12 cellular contexts compared by ENCODE assay signal in the genomic region with DNA sequence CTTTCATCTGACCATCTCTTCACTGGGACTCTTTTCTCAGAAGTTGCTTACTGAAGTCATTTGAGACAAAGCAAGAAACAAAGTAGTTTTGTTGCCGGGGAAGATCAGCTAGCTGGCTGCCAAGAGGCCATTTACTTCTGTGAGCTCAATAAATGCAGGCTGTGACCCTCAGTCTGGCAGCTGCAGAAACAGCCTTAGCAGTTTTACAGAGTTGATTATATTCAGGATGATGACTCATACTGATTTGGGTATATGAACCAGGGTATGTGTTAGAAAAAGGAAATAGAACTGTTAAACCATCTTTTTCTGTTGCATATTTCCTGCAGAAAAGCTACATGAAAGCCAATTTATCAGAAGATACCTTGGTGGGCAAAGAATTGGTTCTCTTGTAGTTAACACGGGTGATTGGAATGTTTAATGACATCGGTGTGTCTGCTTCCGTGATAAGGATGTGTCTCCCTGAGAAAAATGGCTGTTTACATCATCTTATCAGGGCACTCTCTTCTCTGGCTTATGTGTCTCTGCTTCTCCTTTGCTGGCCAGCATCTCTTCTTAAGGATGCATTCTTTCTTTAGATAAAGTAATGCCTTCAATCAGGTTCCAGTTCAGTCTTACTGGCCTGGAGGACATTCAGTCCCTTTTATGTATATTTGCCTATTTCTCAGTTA. TPM values are rescaled to one million over a fixed set of nuclear protein-coding genes. Genes with fewer than 3 reads are reported as not detected.
DNase-seq lines count a peak whose midpoint lies in the region; ATAC-seq and TF ChIP-seq lines count a peak whose summit lies in the region.
"Had no signal": no experiment of that assay in that cellular context is flagged by ENCODE, and none has a peak within 500 bp of the region (broad histone marks: within the 10 kb centered on the region; RNA-seq: fewer than 3 reads in every experiment).

No MANE protein-coding gene starts in this region.

- H3K4me3 Mint-ChIP-seq in neural progenitor cell = no peak overlapping the region

- no TSS peak for BruUV-seq in PC-9 (replicated peaks; lab: Mats Ljungman, UMichigan)

- CTCF ChIA-PET in PC-9 (lab: Charles Lee) = no interaction called here

- DNase-seq in Ammon's horn (ENCODE audit: low spot score) (peak; percentile 47), choroid plexus epithelial cell (ENCODE audit: low read depth) (peak; percentile 85), neural progenitor cell (ENCODE audit: low spot score) (peak; percentile 26), PC-9 (no peak), ACHN (no peak)
- DNase-seq: activated naive CD4-positive, alpha-beta T cell treated with Interleukin-2 at 50 U/mL for 16 hours had no signal

- H3K9me2 ChIP-seq in Loucy (replicated peaks; ENCODE audit: low read depth, low read length) (no peaks in the 10 kb centered on the region), PC-9 (ENCODE audit: insufficient read depth) (no peaks in the 10 kb centered on the region)

- in situ Hi-C loops in ACHN (cut with HindIII; ENCODE audit: low pct_ligation_motif_present, low pct_unique_long_range_greater_than_20kb, low sequenced_read_pairs) = no loop called here

- ATAC-seq in GM21526 (IDR thresholded peaks at IDR 0.05; ENCODE audit: low FRiP score, unreplicated experiment) (no peak), HG02938 (IDR thresholded peaks at IDR 0.05; ENCODE audit: unreplicated experiment) (no peak)

- H3K4me3 ChIP-seq in Loucy (ENCODE audit: low read length, poor library complexity, severe bottlenecking) = peak overlapping the region; percentile 62
- no peak overlapping the region for H3K4me3 ChIP-seq in choroid plexus epithelial cell (ENCODE audit: low read depth, low read length)
- H3K4me3 ChIP-seq in neural progenitor cell = no peak overlapping the region
- H3K4me3 ChIP-seq in PC-9 = no peak overlapping the region

- no peaks in the 10 kb centered on the region for H3K9me3 Mint-ChIP-seq in neural progenitor cell

- TF ChIP-seq CTCF in Loucy (conservative IDR thresholded peaks at IDR 0.05; ENCODE audit: low read length) (no peak), choroid plexus epithelial cell (conservative IDR thresholded peaks at IDR 0.05; ENCODE audit: low read depth, low read length) (no peak), neural progenitor cell (IDR thresholded peaks at IDR 0.05) (no peak), PC-9 (conservative IDR thresholded peaks at IDR 0.05) (no peak)

- H3K79me2 ChIP-seq in Loucy (ENCODE audit: insufficient read depth, low read length) (no peaks in the 10 kb centered on the region), neural progenitor cell (ENCODE audit: low read depth) (no peaks in the 10 kb centered on the region), PC-9 (ENCODE audit: low read depth) (no peaks in the 10 kb centered on the region)

- no peaks in the 10 kb centered on the region for H3K27me3 ChIP-seq in Loucy (ENCODE audit: insufficient read depth, low read length, poor library complexity, severe bottlenecking)
- no peaks in the 10 kb centered on the region for H3K27me3 ChIP-seq in neural progenitor cell
- no peaks in the 10 kb centered on the region for H3K27me3 ChIP-seq in PC-9 (ENCODE audit: insufficient read depth, low read depth)

- H3K4me1 ChIP-seq in Loucy (ENCODE audit: insufficient read depth, low read length, poor library complexity, severe bottlenecking) (peaks cover 69% of the 10 kb centered on the region), neural progenitor cell (peaks cover 15% of the 10 kb centered on the region), PC-9 (replicated peaks; ENCODE audit: insufficient read depth) (no peaks in the 10 kb centered on the region)

- H3K4me2 ChIP-seq in Loucy (ENCODE audit: low read depth, low read length, poor library complexity, severe bottlenecking) = peak overlapping the region; percentile 77
- H3K4me2 ChIP-seq in neural progenitor cell = no peak overlapping the region
- H3K4me2 ChIP-seq in PC-9 = no peak overlapping the region
- H3K4me2 ChIP-seq: KMS-11 had no signal

- H4K20me1 ChIP-seq in Loucy (ENCODE audit: insufficient read depth, low read length, poor library complexity, severe bottlenecking) (no peaks in the 10 kb centered on the region), neural progenitor cell (ENCODE audit: low read depth) (no peaks in the 10 kb centered on the region), PC-9 (ENCODE audit: insufficient read depth) (no peaks in the 10 kb centered on the region)

- peaks cover 2% of the 10 kb centered on the region for H3K27me3 Mint-ChIP-seq in neural progenitor cell (ENCODE audit: insufficient read depth, low read depth)

- peak overlapping the region; percentile 85 for H3K9ac ChIP-seq in Loucy (ENCODE audit: low read depth, low read length, poor library complexity, severe bottlenecking)
- H3K9ac ChIP-seq in neural progenitor cell = no peak overlapping the region
- H3K9ac ChIP-seq: KMS-11 had no signal

- H2AFZ ChIP-seq in Loucy (ENCODE audit: low read length) (peak overlapping the region; percentile 8; the same call in 1 of the 2 replicates), neural progenitor cell (replicated peaks) (no peak overlapping the region), PC-9 (no peak overlapping the region)

- H3K36me3 Mint-ChIP-seq in neural progenitor cell = no peaks in the 10 kb centered on the region

- H3F3A ChIP-seq in Loucy (ENCODE audit: low read depth) = peaks cover 28% of the 10 kb centered on the region
- peaks cover 5% of the 10 kb centered on the region for H3F3A ChIP-seq in neural progenitor cell (ENCODE audit: low read depth)
- no peaks in the 10 kb centered on the region for H3F3A ChIP-seq in PC-9 (ENCODE audit: insufficient read depth, low read depth)

- H3K27ac Mint-ChIP-seq in neural progenitor cell = no peak overlapping the region

- H3K27ac ChIP-seq in neural progenitor cell (no peak overlapping the region), PC-9 (no peak overlapping the region)
- H3K27ac ChIP-seq: KMS-11 had no signal

- H3K4me1 Mint-ChIP-seq in neural progenitor cell = peaks cover 27% of the 10 kb centered on the region

- intact Hi-C loops in PC-9 (cut with micrococcal nuclease; ENCODE audit: unreplicated experiment) = no loop called here

- no peaks in the 10 kb centered on the region for H3K36me3 ChIP-seq in Loucy (ENCODE audit: insufficient read depth, low read length)
- no peaks in the 10 kb centered on the region for H3K36me3 ChIP-seq in neural progenitor cell
- H3K36me3 ChIP-seq in PC-9 (ENCODE audit: low read depth) = no peaks in the 10 kb centered on the region

- POLR2A ChIA-PET in PC-9 (lab: Charles Lee; ENCODE audit: unreplicated experiment) = no interaction called here

- H3K9me3 ChIP-seq in Loucy (ENCODE audit: insufficient read depth, low read depth, low read length) = no peaks in the 10 kb centered on the region
- H3K9me3 ChIP-seq in neural progenitor cell (ENCODE audit: low read depth) = no peaks in the 10 kb centered on the region
- H3K9me3 ChIP-seq in PC-9 (ENCODE audit: insufficient read depth, low read depth) = no peaks in the 10 kb centered on the region

RNA-seq across cellular contexts. Expression of gene FIBIN, which starts 18.5 kb away (rescaled TPM):
- total RNA-seq in neural progenitor cell (ENCODE audit: low replicate concordance) = 0.09 TPM in 1 of 2 replicates, not detected in the other
- total RNA-seq in PC-9 (2021) = not detected in 2 replicates
- total RNA-seq: T-helper 1 cell treated with Interleukin-12 subunit alpha and Interleukin-12 subunit beta and Interleukin-4 antibody, amounts not matched to agents 30 ng/mL and 1 ng/mL, for 36 hours had no signal

RNA-seq across cellular contexts. Expression of gene BBOX1, which starts 28.2 kb away (rescaled TPM):
- not detected in 2 replicates for total RNA-seq in neural progenitor cell (ENCODE audit: low replicate concordance)
- total RNA-seq in PC-9 (2021) = not detected in 2 replicates
- total RNA-seq: G401; T-helper 1 cell treated with Interleukin-12 subunit alpha and Interleukin-12 subunit beta and Interleukin-4 antibody, amounts not matched to agents 30 ng/mL and 1 ng/mL, for 36 hours had no signal

Comparison
In these comparisons a context has a peak if more than half of its experiments do, and no peak if none do; other contexts are left out.
1. DNase-seq: peak in Ammon's horn (single experiment), choroid plexus epithelial cell (single experiment) and neural progenitor cell (single experiment); none in PC-9 (0 of 2) and ACHN (single experiment).